ENCODE assay signal across 8 cellular contexts in genomic region chr1:210584439-210585113, GRCh38.
DNase-seq lines count a peak whose midpoint lies in the region; ATAC-seq and TF ChIP-seq lines count a peak whose summit lies in the region.

No MANE protein-coding gene starts in this region.

- peaks cover 0 to 7% (median 0%) of the 10 kb centered on the region in 11 donors for H3K9me3 ChIP-seq in heart right ventricle

- no peaks in the 10 kb centered on the region for H3K4me1 ChIP-seq in heart right ventricle

- H3K36me3 Mint-ChIP-seq in activated naive CD8-positive, alpha-beta T cell treated with anti-CD3 and anti-CD28 coated beads, Interleukin-2, amount 50 U/mL, for 24 hours (ENCODE audit: low read depth), result no peaks in the 10 kb centered on the region

- peaks cover 3% of the 10 kb centered on the region for H3K4me1 Mint-ChIP-seq in activated naive CD8-positive, alpha-beta T cell treated with anti-CD3 and anti-CD28 coated beads, Interleukin-2, amount 50 U/mL, for 24 hours

- H3K27me3 Mint-ChIP-seq in activated naive CD8-positive, alpha-beta T cell treated with anti-CD3 and anti-CD28 coated beads, Interleukin-2, amount 50 U/mL, for 24 hours, result peaks cover 2% of the 10 kb centered on the region

- no peak overlapping the region for H3K27ac Mint-ChIP-seq in activated naive CD8-positive, alpha-beta T cell treated with anti-CD3 and anti-CD28 coated beads, Interleukin-2, amount 50 U/mL, for 24 hours

- H3K9me3 Mint-ChIP-seq in activated naive CD8-positive, alpha-beta T cell treated with anti-CD3 and anti-CD28 coated beads, Interleukin-2, amount 50 U/mL, for 24 hours, result no peaks in the 10 kb centered on the region

- H3K4me3 ChIP-seq in GM12864 (ENCODE audit: low read depth, low read length) (no peak overlapping the region), heart right ventricle (no peak overlapping the region)

- 24 to 33% methylated on average over 3 of the region's 3 CpGs for WGBS in heart right ventricle, 2 donors

- no peak overlapping the region for H3K27ac ChIP-seq in heart right ventricle

- ATAC-seq in HG02642 (IDR thresholded peaks at IDR 0.05; ENCODE audit: poor library complexity, unreplicated experiment) (peak; percentile 87), heart right ventricle (peak; percentile 69 to 91 (median 80)), HG03025 (IDR thresholded peaks at IDR 0.05; ENCODE audit: low FRiP score, unreplicated experiment) (no peak)
- ATAC-seq in activated naive CD8-positive, alpha-beta T cell treated with anti-CD3 and anti-CD28 coated beads, Interleukin-2, amount 50 U/mL, for 24 hours, result peak; percentile 88

- DNase-seq in GM12864 (ENCODE audit: low read depth), result peak; percentile 34
- peak; percentile 61 for DNase-seq in NCI-H1417 treated with DMSO at 0.1 percent for 48 hours (lab: John Stamatoyannopoulos, UW)
- DNase-seq in SW 1271 (lab: John Stamatoyannopoulos, UW), result peak; percentile 30 to 51
- DNase-seq in activated naive CD8-positive, alpha-beta T cell treated with anti-CD3 and anti-CD28 coated beads, Interleukin-2, amount 50 U/mL, for 24 hours, result peak; percentile 80
- DNase-seq in heart right ventricle, result peak; percentile 71 to 77
- DNase-seq in renal cortical epithelial cell (ENCODE audit: low read depth), result peak; percentile 70

- H3K4me3 Mint-ChIP-seq in activated naive CD8-positive, alpha-beta T cell treated with anti-CD3 and anti-CD28 coated beads, Interleukin-2, amount 50 U/mL, for 24 hours, result no peak overlapping the region

- H3K27me3 ChIP-seq in heart right ventricle, result no peaks in the 10 kb centered on the region

- peak; percentile 82 for TF ChIP-seq CTCF in GM12864 (IDR thresholded peaks at IDR 0.05; ENCODE audit: low read depth, low read length, missing control alignments)
- peak; percentile 29 to 77 (median 65) for TF ChIP-seq CTCF in heart right ventricle (IDR thresholded peaks at IDR 0.05)

- intact Hi-C loops in heart right ventricle (cut with DNase I), result loop anchor here in 9 of 10 donors (1.0 to 10.0 kb wide), 9 partner anchors 130 to 553 kb away; partner anchors contain the start of gene KCNH1 (in 7 of the 9)

- H3K36me3 ChIP-seq in heart right ventricle, result peaks cover 0 to 3% (median 0%) of the 10 kb centered on the region in 9 donors
